Comparison of ENCODE assay signal across 10 cellular contexts in the genomic region with DNA sequence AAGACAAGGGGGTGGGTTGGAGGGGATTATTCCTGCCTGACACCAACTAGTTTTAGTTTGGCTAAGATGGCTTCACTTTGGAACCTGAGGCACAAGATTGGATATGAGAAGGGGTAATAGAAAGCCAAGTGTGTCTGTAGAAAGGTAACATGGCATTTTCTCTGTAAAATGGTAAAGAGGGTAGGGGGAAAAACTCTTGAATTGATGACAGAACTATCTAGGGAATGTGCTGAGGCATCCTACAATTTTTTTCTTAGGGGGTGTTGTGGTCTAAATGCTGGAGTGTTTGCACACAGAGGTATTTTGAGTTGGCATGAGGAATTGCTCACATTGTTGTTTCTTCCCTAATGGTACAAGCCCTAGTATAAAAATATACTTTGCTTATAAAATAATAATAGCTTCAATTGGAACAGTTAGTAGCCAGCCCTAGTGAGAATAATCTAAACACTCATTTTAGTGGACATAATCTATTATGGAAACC. TPM values are rescaled to one million over a fixed set of nuclear protein-coding genes. Genes with fewer than 3 reads are reported as not detected.
DNase-seq lines count a peak whose midpoint lies in the region; ATAC-seq and TF ChIP-seq lines count a peak whose summit lies in the region.
"Had no signal": no experiment of that assay in that cellular context is flagged by ENCODE, and none has a peak within 500 bp of the region (broad histone marks: within the 10 kb centered on the region; RNA-seq: fewer than 3 reads in every experiment).

No MANE protein-coding gene starts in this region.

- no peaks in the 10 kb centered on the region for H4K20me1 ChIP-seq in GM23248 (ENCODE audit: insufficient read depth)

- no peak overlapping the region for H3K4ac ChIP-seq in trophoblast cell (ENCODE audit: low read depth, low read length)

- H3K9me2 ChIP-seq in GM23248 (ENCODE audit: insufficient read depth) = no peaks in the 10 kb centered on the region

- H3K9ac ChIP-seq in GM23248 (peak overlapping the region; percentile 29; the same call in 1 of the 2 replicates), trophoblast cell (ENCODE audit: low read length) (no peak overlapping the region)

- no peak overlapping the region for H4K12ac ChIP-seq in trophoblast cell (ENCODE audit: low read depth, low read length)

- H2AK5ac ChIP-seq in trophoblast cell (ENCODE audit: low read length) = no peak overlapping the region

- ATAC-seq in HG03571 (IDR thresholded peaks at IDR 0.05; ENCODE audit: unreplicated experiment) (no peak), GM19397 (IDR thresholded peaks at IDR 0.05; ENCODE audit: unreplicated experiment) (no peak), GM21447 (IDR thresholded peaks at IDR 0.05; ENCODE audit: unreplicated experiment) (no peak)

- H2BK120ac ChIP-seq in trophoblast cell (ENCODE audit: insufficient read depth, low read length, poor library complexity) = no peak overlapping the region

- H4K8ac ChIP-seq in trophoblast cell (ENCODE audit: low read depth, low read length) = no peak overlapping the region

- H2AFZ ChIP-seq in ACC112 (ENCODE audit: low read length, unreplicated experiment) = no peak overlapping the region
- no peak overlapping the region for H2AFZ ChIP-seq in GM23248
- no peak overlapping the region for H2AFZ ChIP-seq in trophoblast cell (ENCODE audit: insufficient read depth, low read length, poor library complexity)

- H3K4me2 ChIP-seq in GM23248 (ENCODE audit: unreplicated experiment) (peak overlapping the region; percentile 40), trophoblast cell (ENCODE audit: low read length) (no peak overlapping the region)

- H2BK5ac ChIP-seq in trophoblast cell (ENCODE audit: low read depth, low read length, poor library complexity) = no peak overlapping the region

- H3K4me1 ChIP-seq in ACC112 (ENCODE audit: control insufficient read depth, insufficient read depth, low read length, unreplicated experiment) (peaks cover 44% of the 10 kb centered on the region), GM23248 (ENCODE audit: insufficient read depth) (peaks cover 41% of the 10 kb centered on the region), trophoblast cell (ENCODE audit: control insufficient read depth in 1 of 2, insufficient read depth in 2 of 2, low read length in 2 of 2) (peaks cover 17 to 23% of the 10 kb centered on the region in 2 experiments)

- H4K91ac ChIP-seq in trophoblast cell (ENCODE audit: low read depth, low read length) = no peak overlapping the region

- H3F3A ChIP-seq in GM23248 (ENCODE audit: insufficient read depth) = peaks cover 43% of the 10 kb centered on the region

- H3K27ac ChIP-seq in ACC112 (ENCODE audit: low read depth, low read length) (peak overlapping the region; percentile 93), GM23248 (peak overlapping the region; percentile 80), dorsolateral prefrontal cortex (peak overlapping the region; percentile 5 to 100 (median 98)), trophoblast cell (ENCODE audit: low read depth, low read length) (peak overlapping the region; percentile 35)

- H3K27me3 ChIP-seq in ACC112 (ENCODE audit: insufficient read depth, low read length) = no peaks in the 10 kb centered on the region
- H3K27me3 ChIP-seq in GM23248 (replicated peaks; ENCODE audit: insufficient read depth) = no peaks in the 10 kb centered on the region
- no peaks in the 10 kb centered on the region for H3K27me3 ChIP-seq in dorsolateral prefrontal cortex
- no peaks in the 10 kb centered on the region for H3K27me3 ChIP-seq in trophoblast cell (ENCODE audit: insufficient read depth, low read length)

- DNase-seq in GM23248 (peak; percentile 45), dorsolateral prefrontal cortex (no peak), trophoblast cell (no peak), DMS153 treated with DMSO at 0.1 percent for 48 hours (lab: John Stamatoyannopoulos, UW; ENCODE audit: unreplicated experiment) (no peak)
- DNase-seq: hippocampal formation, NCI-H2171 had no signal

- no peak overlapping the region for H2BK12ac ChIP-seq in trophoblast cell (ENCODE audit: low read length)

- H3K23ac ChIP-seq in trophoblast cell (ENCODE audit: low read length) = no peak overlapping the region

- no peak overlapping the region for H3K18ac ChIP-seq in trophoblast cell (ENCODE audit: low read length)

- intact Hi-C loops in dorsolateral prefrontal cortex (cut with DNase I) = no loop called here

- peaks cover 4% of the 10 kb centered on the region for H3K79me2 ChIP-seq in ACC112 (ENCODE audit: control insufficient read depth, insufficient read depth, low read length, unreplicated experiment)
- H3K79me2 ChIP-seq in GM23248 (ENCODE audit: insufficient read depth) = peaks cover 25% of the 10 kb centered on the region
- H3K79me2 ChIP-seq in trophoblast cell (ENCODE audit: control insufficient read depth, insufficient read depth, low read length, poor library complexity) = peaks cover 3% of the 10 kb centered on the region

- TF ChIP-seq CTCF in dorsolateral prefrontal cortex (IDR thresholded peaks at IDR 0.05 in 54 of 56, conservative IDR thresholded peaks at IDR 0.05 in 2 of 56; ENCODE audit: low read depth in 1 of 56, partially characterized antibody in 56 of 56) = no peak

- H3K14ac ChIP-seq in trophoblast cell (ENCODE audit: low read length) = no peak overlapping the region

- no peaks in the 10 kb centered on the region for H3K9me3 ChIP-seq in GM23248 (ENCODE audit: low read depth)
- H3K9me3 ChIP-seq in trophoblast cell (ENCODE audit: insufficient read depth, low read depth, low read length) = peaks cover 2% of the 10 kb centered on the region

- peaks cover 9% of the 10 kb centered on the region; the same call in 1 of the 2 replicates for H3K36me3 ChIP-seq in ACC112 (ENCODE audit: insufficient read depth, low read length)
- no peaks in the 10 kb centered on the region for H3K36me3 ChIP-seq in GM23248 (ENCODE audit: low read depth)
- H3K36me3 ChIP-seq in trophoblast cell (ENCODE audit: control insufficient read depth in 1 of 2, insufficient read depth in 2 of 2, low read length in 2 of 2) = peaks cover 13 to 21% of the 10 kb centered on the region in 2 experiments

- in situ Hi-C loops in GM23248 (cut with MboI) = no loop called here

- H3K79me1 ChIP-seq in trophoblast cell (ENCODE audit: low read length) = peaks cover 3% of the 10 kb centered on the region

- H3K4me3 ChIP-seq in ACC112 (ENCODE audit: low read depth, low read length) (no peak overlapping the region), GM23248 (no peak overlapping the region), dorsolateral prefrontal cortex (no peak overlapping the region), trophoblast cell (ENCODE audit: low read depth, low read length) (no peak overlapping the region)

RNA-seq across cellular contexts. Expression of a gene that starts 25.8 kb away (rescaled TPM):
- total RNA-seq in GM23248 (2014; rRNA removed; shearing (Covaris generic)) = 5.8 and 6.6 TPM in 2 replicates
- 9.0 and 9.6 TPM in 2 replicates for polyA plus RNA-seq in GM23248 (2016; fragmentation: Nextera tagmentation; extraction: Ambion mirVana)
- total RNA-seq in dorsolateral prefrontal cortex = 100 to 1,000 TPM in 1 of 120 experiments, 10 to 100 TPM in 119; 35.6 to 117 (median 58.9) TPM
- 17.0 and 17.3 TPM in 2 replicates for polyA plus RNA-seq in trophoblast cell (2013)

Comparison
In these comparisons a context has a peak if more than half of its experiments do, and no peak if none do; other contexts are left out.
1. H3K27ac ChIP-seq: peak in every context shown above with its lines; median percentile 98 in dorsolateral prefrontal cortex; 93 in ACC112; 80 in GM23248; 35 in trophoblast cell.